In genomic region chr18:12038661-12039417, GRCh38 we compare ENCODE assay signal across 8 cellular contexts. TPM values are rescaled to one million over a fixed set of nuclear protein-coding genes. Genes with fewer than 3 reads are reported as not detected.
DNase-seq lines count a peak whose midpoint lies in the region; ATAC-seq and TF ChIP-seq lines count a peak whose summit lies in the region.

No MANE protein-coding gene starts in this region.

- POLR2A ChIA-PET in IMR-90 (lab: Charles Lee; ENCODE audit: unreplicated experiment) = interaction anchor here (0.9 kb wide), 1 partner anchor 233 kb away, joined by 4 read pairs; no protein-coding TSS in a partner anchor

- peak overlapping the region; percentile 80 for H3K9ac ChIP-seq in IMR-90 (ENCODE audit: low read depth, low read length)

- peak overlapping the region; percentile 97 for H2AFZ ChIP-seq in IMR-90 (replicated peaks; ENCODE audit: low read length, poor library complexity)

- peak; percentile 75 for ATAC-seq in GM21423 (IDR thresholded peaks at IDR 0.05; ENCODE audit: unreplicated experiment)
- peak; percentile 95 for ATAC-seq in IMR-90 (ENCODE audit: low read depth)
- peak; percentile 71 for ATAC-seq in foreskin keratinocyte

- CTCF ChIA-PET in IMR-90 (lab: Yijun Ruan, JAX) = interaction anchor here (0.6 to 2.6 kb wide), 10 partner anchors 9 to 800 kb away, joined by 3 to 15 read pairs (median 4); no protein-coding TSS in a partner anchor

- no TSS peak for BruUV-seq in IMR-90 (replicated peaks; lab: Mats Ljungman, UMichigan)

- no peaks in the 10 kb centered on the region for H3K9me3 ChIP-seq in IMR-90 (ENCODE audit: control insufficient read depth, insufficient read depth, low read length)

- peak overlapping the region; percentile 72 for H3K4me3 Mint-ChIP-seq in neural crest cell
- peak overlapping the region; percentile 55 for H3K4me3 Mint-ChIP-seq in stimulated activated naive CD8-positive, alpha-beta T cell treated with anti-CD3 and anti-CD28 coated beads, Interleukin-15, Interleukin-2, amounts not matched to agents 100 ng/mL and 50 ng/mL, for 24 hours

- H3K79me1 ChIP-seq in IMR-90 (ENCODE audit: low read depth in 1 of 2, low read length in 2 of 2) = no peaks in the 10 kb centered on the region

- H3K4me2 ChIP-seq in IMR-90 (ENCODE audit: low read depth, low read length) = peak overlapping the region; percentile 87

- H2AK9ac ChIP-seq in IMR-90 (replicated peaks; ENCODE audit: low read depth, low read length, poor library complexity) = peak overlapping the region; percentile 86

- TF ChIP-seq CTCF in IMR-90 (conservative IDR thresholded peaks at IDR 0.05; ENCODE audit: low read depth, low read length) (peak; percentile 96), foreskin keratinocyte (conservative IDR thresholded peaks at IDR 0.05) (peak; percentile 96), neural crest cell (conservative IDR thresholded peaks at IDR 0.05) (peak; percentile 100)

- 0 out of 2 replicates have a peak, but pooled peaks cover 3% of the 10 kb centered on the region for H3K9me1 ChIP-seq in IMR-90 (ENCODE audit: insufficient read depth, low read length)

- peak overlapping the region; percentile 55 for H3K4me3 ChIP-seq in IMR-90 (ENCODE audit: insufficient read depth, low read depth, low read length)

- H4K8ac ChIP-seq in IMR-90 (ENCODE audit: low read depth in 2 of 2, low read length in 2 of 2) = peak overlapping the region in 1 of 2 experiments; percentile 76; a peak in 3 of 4 replicates

- peak overlapping the region; percentile 63 for H4K5ac ChIP-seq in IMR-90 (ENCODE audit: low read depth, low read length)

- in situ Hi-C loops in IMR-90 (cut with MboI; ENCODE audit: low sequenced_read_pairs) = no loop called here

- DNase-seq in D341Med (ENCODE audit: low spot score) (peak; percentile 96), IMR-90 (peak; percentile 65), SHP77 treated with DMSO at 0.1 percent for 48 hours (lab: John Stamatoyannopoulos, UW) (peak; percentile 15), activated gamma-delta T cell treated with Interleukin-2 at 50 U/mL for 16 hours (peak; percentile 68), foreskin keratinocyte (peak in 1 of 2 donors; percentile 46), neural crest cell (ENCODE audit: low read depth, low spot score) (peak; percentile 87)

- intact Hi-C loops in IMR-90 (cut with micrococcal nuclease) = loop anchor here (1.0 to 5.0 kb wide), 6 partner anchors 44 to 384 kb away; partner anchors contain the start of genes CHMP1B and IMPA2

- 2% methylated on average over 42 of the region's 70 CpGs; no CpG with 5 or more reads in 1 of the 2 experiments for WGBS in IMR-90 (ENCODE audit: extremely low coverage in 2 of 2, insufficient read length in 1 of 2), 2 experiments

- no peak overlapping the region for H3K18ac ChIP-seq in IMR-90 (ENCODE audit: low read depth, low read length)

- H3K36me3 ChIP-seq in IMR-90 (ENCODE audit: control insufficient read depth, insufficient read depth, low read length) = no peaks in the 10 kb centered on the region

- H2BK20ac ChIP-seq in IMR-90 (ENCODE audit: low read depth, low read length) = peak overlapping the region; percentile 47; the same call in 1 of the 2 replicates

- 0 out of 2 replicates have a peak, but pooled peaks have one; percentile 40 for TF ChIP-seq POLR2A in IMR-90 (IDR thresholded peaks at IDR 0.05; ENCODE audit: low read depth, low read length)

- H3K27ac ChIP-seq in IMR-90 (ENCODE audit: insufficient read depth, low read length) = peak overlapping the region; percentile 28; the same call in 1 of the 2 replicates
- H3K27ac ChIP-seq in foreskin keratinocyte = peak overlapping the region; percentile 73

- no peak overlapping the region for H3K56ac ChIP-seq in IMR-90 (ENCODE audit: extremely low read depth, insufficient read depth, low read length)

- H3K4me1 Mint-ChIP-seq in neural crest cell = no peaks in the 10 kb centered on the region
- peaks cover 6% of the 10 kb centered on the region for H3K4me1 Mint-ChIP-seq in stimulated activated naive CD8-positive, alpha-beta T cell treated with anti-CD3 and anti-CD28 coated beads, Interleukin-15, Interleukin-2, amounts not matched to agents 100 ng/mL and 50 ng/mL, for 24 hours (ENCODE audit: low read depth)

- H4K20me1 ChIP-seq in IMR-90 (ENCODE audit: insufficient read depth, low read length) = no peaks in the 10 kb centered on the region

- peak overlapping the region; percentile 34; the same call in 1 of the 3 replicates for H2BK15ac ChIP-seq in IMR-90 (ENCODE audit: low read depth, low read length)

- peak overlapping the region; percentile 83; the same call in 1 of the 2 replicates for H2BK120ac ChIP-seq in IMR-90 (ENCODE audit: low read depth, low read length)

- H4K91ac ChIP-seq in IMR-90 (ENCODE audit: insufficient read depth, low read depth, low read length) = peak overlapping the region; percentile 75; the same call in 1 of the 2 replicates

- H2BK5ac ChIP-seq in IMR-90 (ENCODE audit: low read depth, low read length, poor library complexity, severe bottlenecking) = peak overlapping the region; percentile 47

- H3K4ac ChIP-seq in IMR-90 (ENCODE audit: low read depth, low read length) = peak overlapping the region; percentile 86; the same call in 1 of the 2 replicates

- no peak overlapping the region for H3K27ac Mint-ChIP-seq in neural crest cell (ENCODE audit: unreplicated experiment)
- H3K27ac Mint-ChIP-seq in stimulated activated naive CD8-positive, alpha-beta T cell treated with anti-CD3 and anti-CD28 coated beads, Interleukin-15, Interleukin-2, amounts not matched to agents 100 ng/mL and 50 ng/mL, for 24 hours = no peak overlapping the region

- no peaks in the 10 kb centered on the region for H3K9me3 Mint-ChIP-seq in neural crest cell
- no peaks in the 10 kb centered on the region for H3K9me3 Mint-ChIP-seq in stimulated activated naive CD8-positive, alpha-beta T cell treated with anti-CD3 and anti-CD28 coated beads, Interleukin-15, Interleukin-2, amounts not matched to agents 100 ng/mL and 50 ng/mL, for 24 hours

- peak overlapping the region; percentile 51; the same call in 1 of the 2 replicates for H3K23ac ChIP-seq in IMR-90 (ENCODE audit: low read depth, low read length)

- H3K36me3 Mint-ChIP-seq in neural crest cell (ENCODE audit: low read depth) = no peaks in the 10 kb centered on the region
- no peaks in the 10 kb centered on the region for H3K36me3 Mint-ChIP-seq in stimulated activated naive CD8-positive, alpha-beta T cell treated with anti-CD3 and anti-CD28 coated beads, Interleukin-15, Interleukin-2, amounts not matched to agents 100 ng/mL and 50 ng/mL, for 24 hours (ENCODE audit: low read depth)

- dilution Hi-C loops in IMR-90 (cut with HindIII; ENCODE audit: low sequenced_read_pairs, unreplicated experiment) = no loop called here

- peak; percentile 95 for TF ChIP-seq RAD21 in IMR-90 (IDR thresholded peaks at IDR 0.05; ENCODE audit: low read length)

- no peaks in the 10 kb centered on the region for H3K27me3 ChIP-seq in IMR-90 (ENCODE audit: control insufficient read depth, insufficient read depth, low read length)
- no peaks in the 10 kb centered on the region for H3K27me3 ChIP-seq in foreskin keratinocyte

- H3K4me1 ChIP-seq in IMR-90 (ENCODE audit: control insufficient read depth, insufficient read depth, low read length) (peaks cover 8% of the 10 kb centered on the region; the same call in 1 of the 2 replicates), foreskin keratinocyte (no peaks in the 10 kb centered on the region)

- H3K14ac ChIP-seq in IMR-90 (replicated peaks; ENCODE audit: low read depth, low read length) = peak overlapping the region; percentile 85

- H3K27me3 Mint-ChIP-seq in neural crest cell (ENCODE audit: low read depth) = peaks cover 36% of the 10 kb centered on the region
- H3K27me3 Mint-ChIP-seq in stimulated activated naive CD8-positive, alpha-beta T cell treated with anti-CD3 and anti-CD28 coated beads, Interleukin-15, Interleukin-2, amounts not matched to agents 100 ng/mL and 50 ng/mL, for 24 hours = peaks cover 13% of the 10 kb centered on the region

- peak overlapping the region; percentile 85 for H2AK5ac ChIP-seq in IMR-90 (ENCODE audit: low read depth, low read length)

TF ChIP-seq in IMR-90, 13 proteins besides CTCF, POLR2A, EP300 and RAD21 (continues in another document):
- TF ChIP-seq SMC3 (IDR thresholded peaks at IDR 0.05; ENCODE audit: low read depth, low read length) (peak; percentile 86), RCOR1 (IDR thresholded peaks at IDR 0.05; ENCODE audit: insufficient replicate concordance, low read length) (no peak), CEBPB (IDR thresholded peaks at IDR 0.05; ENCODE audit: low read depth, low read length) (no peak), USF2 (IDR thresholded peaks at IDR 0.05; ENCODE audit: low read depth, low read length) (0 out of 2 replicates have a peak, but pooled peaks have one; percentile 17), FOS (IDR thresholded peaks at IDR 0.05; ENCODE audit: low read depth, low read length) (no peak)
- TF ChIP-seq, protein P1, sequence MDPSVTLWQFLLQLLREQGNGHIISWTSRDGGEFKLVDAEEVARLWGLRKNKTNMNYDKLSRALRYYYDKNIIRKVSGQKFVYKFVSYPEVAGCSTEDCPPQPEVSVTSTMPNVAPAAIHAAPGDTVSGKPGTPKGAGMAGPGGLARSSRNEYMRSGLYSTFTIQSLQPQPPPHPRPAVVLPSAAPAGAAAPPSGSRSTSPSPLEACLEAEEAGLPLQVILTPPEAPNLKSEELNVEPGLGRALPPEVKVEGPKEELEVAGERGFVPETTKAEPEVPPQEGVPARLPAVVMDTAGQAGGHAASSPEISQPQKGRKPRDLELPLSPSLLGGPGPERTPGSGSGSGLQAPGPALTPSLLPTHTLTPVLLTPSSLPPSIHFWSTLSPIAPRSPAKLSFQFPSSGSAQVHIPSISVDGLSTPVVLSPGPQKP (IDR thresholded peaks at IDR 0.05; ENCODE audit: borderline replicate concordance, low read depth, low read length) = no peak

RNA-seq across cellular contexts. Expression of gene ANKRD62, which starts 54.8 kb away (rescaled TPM):
- total RNA-seq in IMR-90 (2012; rRNA removed) (not detected in 2 replicates), foreskin keratinocyte (not detected in 2 replicates), neural crest cell (not detected in 2 replicates)
- polyA plus RNA-seq in IMR-90 (2012; rRNA removed) (not detected in 2 replicates), foreskin keratinocyte (not detected in 2 replicates)
- polyA plus RNA-seq in IMR-90 (2012; cell fraction: cytosol; rRNA removed) = not detected in 2 replicates
- not detected in 2 replicates for polyA plus RNA-seq in IMR-90 (2012; cell fraction: nucleus; rRNA removed; ENCODE audit: low replicate concordance)

RNA-seq across cellular contexts. Expression of gene IMPA2, which starts 57.5 kb away (rescaled TPM):
- total RNA-seq in IMR-90 (2012; rRNA removed) (4.7 and 5.4 TPM in 2 replicates), foreskin keratinocyte (26.1 and 31.8 TPM in 2 replicates), neural crest cell (48.0 and 51.3 TPM in 2 replicates)
- polyA plus RNA-seq in IMR-90 (2012; rRNA removed) (4.7 and 5.5 TPM in 2 replicates), foreskin keratinocyte (31.7 and 35.0 TPM in 2 replicates)
- polyA plus RNA-seq in IMR-90 (2012; cell fraction: cytosol; rRNA removed) = 8.4 and 12.8 TPM in 2 replicates
- 24.6 and 26.9 TPM in 2 replicates for polyA plus RNA-seq in IMR-90 (2012; cell fraction: nucleus; rRNA removed; ENCODE audit: low replicate concordance)
